Comparison of ENCODE assay signal across 8 cellular contexts in the genomic region with DNA sequence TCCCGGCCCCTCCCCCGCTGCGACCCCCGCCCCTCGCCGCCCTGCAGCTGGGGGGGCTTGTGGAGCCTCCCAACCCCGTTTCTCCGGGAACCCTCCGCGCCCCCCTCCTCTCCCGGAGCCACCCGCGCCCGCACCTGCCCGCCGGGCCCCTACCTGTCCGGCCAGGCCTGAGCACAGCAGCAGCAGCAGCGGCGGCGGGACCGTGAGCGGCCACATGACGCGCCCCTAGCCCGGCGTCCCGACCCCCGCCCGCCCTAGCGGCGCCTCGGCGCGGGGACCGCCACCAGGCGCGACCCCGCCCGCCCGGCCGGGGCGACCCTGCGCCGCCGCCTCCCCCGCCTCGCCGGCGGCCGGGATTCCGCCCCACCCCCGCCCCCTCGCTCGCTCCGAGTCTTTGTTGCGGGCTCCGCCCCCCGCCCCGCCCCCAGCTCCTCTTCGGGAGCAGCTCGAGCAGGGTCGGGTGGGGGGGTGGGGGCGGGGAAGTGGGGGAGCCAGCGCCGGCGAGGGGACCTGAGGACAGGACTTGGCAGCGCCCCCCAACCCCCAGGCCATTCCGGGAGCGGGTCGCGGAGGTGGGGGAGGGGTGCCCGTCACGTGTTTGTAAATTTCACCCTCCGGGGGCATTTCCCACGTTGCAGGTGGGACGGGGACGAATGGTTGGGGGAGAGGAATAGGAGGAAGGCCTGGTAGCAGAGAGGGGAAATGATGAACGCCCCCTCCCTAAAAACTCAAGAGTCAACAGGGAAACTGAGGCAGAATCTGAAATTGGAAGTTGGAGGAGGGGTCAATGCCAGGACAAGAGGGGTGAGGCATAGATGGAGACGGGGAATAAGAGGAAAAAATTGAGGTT. TPM values are rescaled to one million over a fixed set of nuclear protein-coding genes. Genes with fewer than 3 reads are reported as not detected.
A peak's percentile ranks its signal among the peaks of the same experiment; 100 is the strongest.
DNase-seq lines count a peak whose midpoint lies in the region; ATAC-seq, FAIRE-seq and TF ChIP-seq lines count a peak whose summit lies in the region.

A gene (minus strand): TSS at position 365 of the 850 bp plus-strand sequence. CDS start 149 bp downstream, at position 216.

- peak within 1 kb of the TSS; percentile 86 for H3K18ac ChIP-seq in mesendoderm (ENCODE audit: low read length)

- no peak within 1 kb of the TSS for H3K27ac ChIP-seq in brain microvascular endothelial cell
- no peak within 1 kb of the TSS for H3K27ac ChIP-seq in mesendoderm (ENCODE audit: low read depth, low read length)
- peak within 1 kb of the TSS; percentile 66 to 68 for H3K27ac ChIP-seq in uterus

- H3K4ac ChIP-seq in mesendoderm (ENCODE audit: low read depth, low read length): peak within 1 kb of the TSS; percentile 83

- H3K4me1 ChIP-seq in mesendoderm (ENCODE audit: control insufficient read depth, low read depth, low read length) (peaks cover 8% of the 10 kb centered on the region), uterus (peaks cover 3 to 18% of the 10 kb centered on the region in 2 donors)

- H3K9me3 ChIP-seq in uterus: no peaks in the 10 kb centered on the region

- intact Hi-C loops in uterus (cut with DNase I; ENCODE audit: low total_unique reads): no loop called here

- H3K9ac ChIP-seq in mesendoderm (ENCODE audit: low read length): peak within 1 kb of the TSS; percentile 77

- peak within 1 kb of the TSS; percentile 83 for H3K4me2 ChIP-seq in mesendoderm (ENCODE audit: low read length)

- no CpG with 5 or more reads among the region's 79 CpGs for WGBS in mesendoderm (ENCODE audit: extremely low coverage, insufficient coverage, low lambda C conversion rate)

- DNase-seq in AG10803 (ENCODE audit: low read depth) (no peak), HTR-8/SVneo (ENCODE audit: insufficient read length, low spot score) (peak; percentile 51), brain microvascular endothelial cell (no peak), mesendoderm (peak; percentile 53), uterus (peak; percentile 48 to 54)

- H2AK5ac ChIP-seq in mesendoderm (ENCODE audit: low read length): no peak within 1 kb of the TSS

- no peaks in the 10 kb centered on the region for H3K79me1 ChIP-seq in mesendoderm (ENCODE audit: low read length)

- H3K27me3 ChIP-seq in brain microvascular endothelial cell (replicated peaks) (no peaks in the 10 kb centered on the region), mesendoderm (ENCODE audit: insufficient read depth, low read length, poor library complexity) (no peaks in the 10 kb centered on the region), uterus (no peaks in the 10 kb centered on the region)

- no peak within 1 kb of the TSS for H4K5ac ChIP-seq in mesendoderm (ENCODE audit: low read length)

- no peak within 1 kb of the TSS for H4K8ac ChIP-seq in mesendoderm (ENCODE audit: low read depth, low read length)

- FAIRE-seq in HTR-8/SVneo (lab: Jason Lieb, UNC): no peak

- TF ChIP-seq POLR2A in uterus (IDR thresholded peaks at IDR 0.05): no peak

- in situ Hi-C loops in brain microvascular endothelial cell (cut with HindIII; ENCODE audit: low pct_ligation_motif_present, low sequenced_read_pairs): no loop called here

- H2BK5ac ChIP-seq in mesendoderm (ENCODE audit: low read length): no peak within 1 kb of the TSS

- TF ChIP-seq CTCF in AG10803 (conservative IDR thresholded peaks at IDR 0.05; ENCODE audit: low read length): no peak
- TF ChIP-seq CTCF in brain microvascular endothelial cell (IDR thresholded peaks at IDR 0.05; ENCODE audit: low read depth, low read length, missing control alignments): no peak
- TF ChIP-seq CTCF in uterus (IDR thresholded peaks at IDR 0.05): no peak

- no peak within 1 kb of the TSS for H2BK15ac ChIP-seq in mesendoderm (replicated peaks; ENCODE audit: low read depth)

- no peaks in the 10 kb centered on the region for H3K36me3 ChIP-seq in brain microvascular endothelial cell (replicated peaks)
- no peaks in the 10 kb centered on the region for H3K36me3 ChIP-seq in mesendoderm (ENCODE audit: control insufficient read depth, insufficient read depth, low read length)
- no peaks in the 10 kb centered on the region for H3K36me3 ChIP-seq in uterus

- H3K56ac ChIP-seq in mesendoderm (ENCODE audit: low read length): peak within 1 kb of the TSS; percentile 93

- peak within 1 kb of the TSS; percentile 65 for H2BK120ac ChIP-seq in mesendoderm (ENCODE audit: low read depth, low read length)

- H3K79me2 ChIP-seq in mesendoderm (ENCODE audit: control insufficient read depth, insufficient read depth, low read length): no peaks in the 10 kb centered on the region

- H3K4me3 ChIP-seq in AG10803 (ENCODE audit: low read length) (peak within 1 kb of the TSS; percentile 48), brain microvascular endothelial cell (ENCODE audit: low read depth, low read length) (peak within 1 kb of the TSS; percentile 15), mesendoderm (ENCODE audit: low read length) (peak within 1 kb of the TSS; percentile 46), uterus (peak within 1 kb of the TSS; percentile 29 to 40)

- ATAC-seq in HG03108 (IDR thresholded peaks at IDR 0.05; ENCODE audit: unreplicated experiment): no peak
- ATAC-seq in HG03045 (IDR thresholded peaks at IDR 0.05; ENCODE audit: unreplicated experiment): no peak
- ATAC-seq in HG02678 (IDR thresholded peaks at IDR 0.05; ENCODE audit: unreplicated experiment): no peak

- H3K23ac ChIP-seq in mesendoderm (ENCODE audit: low read length): peak within 1 kb of the TSS; percentile 97

RNA-seq across cellular contexts. Expression of the gene that starts here (rescaled TPM):
- 42.1 TPM for polyA plus RNA-seq in mesendoderm (2013, experiment 1 of 2)
- 41.1 TPM for polyA plus RNA-seq in mesendoderm (2013, experiment 2 of 2)
- total RNA-seq in uterus: 100 to 1,000 TPM in 1 of 4 donors, 10 to 100 TPM in 1, 1 to 10 TPM in 1, not detected in 1; 4.6 to 114 (median 24.8) TPM

Comparison
In these comparisons a context has a peak if more than half of its experiments do, and no peak if none do; other contexts are left out.
1. DNase-seq: peak in HTR-8/SVneo (single experiment), mesendoderm (single experiment) and uterus (2 of 2); none in AG10803 (single experiment) and brain microvascular endothelial cell (single experiment).
2. H3K27ac ChIP-seq: peak in uterus (2 of 2); none in brain microvascular endothelial cell (single experiment) and mesendoderm (single experiment).
3. Peak in every context shown above with its lines, with median percentiles within 50 percentile points of each other: H3K4me3 ChIP-seq.